Comparison of ENCODE assay signal across 8 cellular contexts in the genomic region with DNA sequence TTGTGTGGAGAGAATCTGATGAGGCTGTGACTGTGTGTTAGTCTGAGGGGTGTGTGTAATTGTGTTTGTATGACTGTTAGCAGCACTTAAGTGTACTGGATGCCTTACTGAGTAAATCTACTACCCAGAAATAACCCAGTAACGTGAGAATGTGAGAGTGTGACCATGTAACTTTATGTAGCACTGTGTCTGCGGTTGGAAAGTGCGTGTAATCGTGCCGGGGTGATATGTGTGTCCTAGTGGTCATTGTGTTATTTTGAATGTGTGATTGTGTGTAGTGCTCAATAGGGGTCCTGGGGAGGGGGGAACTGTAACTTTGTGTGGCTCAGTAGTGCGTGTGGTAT. TPM values are rescaled to one million over a fixed set of nuclear protein-coding genes. Genes with fewer than 3 reads are reported as not detected.
DNase-seq lines count a peak whose midpoint lies in the region; ATAC-seq and TF ChIP-seq lines count a peak whose summit lies in the region.

No MANE protein-coding gene starts in this region.

- ATAC-seq in GM21786 (IDR thresholded peaks at IDR 0.05; ENCODE audit: unreplicated experiment) (no peak), HG03135 (IDR thresholded peaks at IDR 0.05; ENCODE audit: unreplicated experiment) (no peak)

- TF ChIP-seq CTCF in SK-N-SH (IDR thresholded peaks at IDR 0.05) (no peak), ovary (IDR thresholded peaks at IDR 0.05) (no peak), GM10248 (IDR thresholded peaks at IDR 0.05; ENCODE audit: control extremely low read depth, extremely low read depth, low read depth, missing control alignments) (no peak)

- no peaks in the 10 kb centered on the region for H4K20me1 ChIP-seq in SK-N-SH (ENCODE audit: insufficient read depth)

- no peaks in the 10 kb centered on the region for H3K9me2 ChIP-seq in SK-N-SH

- DNase-seq in H7 (peak; percentile 10), SK-N-SH (peak; percentile 14), fibroblast of gingiva (ENCODE audit: low read depth) (peak; percentile 47), ovary (no peak), GM10248 (ENCODE audit: extremely low spot score) (no peak), iPS-NIHi11 (ENCODE audit: low spot score) (no peak)

- TF ChIP-seq EP300 in SK-N-SH (IDR thresholded peaks at IDR 0.05; ENCODE audit: borderline replicate concordance in 1 of 2, low read depth in 1 of 2, low read length in 1 of 2) (no peak), ovary (IDR thresholded peaks at IDR 0.05) (no peak)

- H3K4me3 ChIP-seq in H7 (ENCODE audit: insufficient read depth, low read depth, low read length) (peak overlapping the region; percentile 92), SK-N-SH (ENCODE audit: low read depth in 2 of 2, low read length in 1 of 2) (peak overlapping the region; percentile 57 to 100), ovary (peak overlapping the region; percentile 87)

- H3K27ac ChIP-seq in SK-N-SH (ENCODE audit: low read depth in 2 of 2, low read length in 1 of 2) (peak overlapping the region; percentile 75 to 97; a peak in 2 of 4 replicates), ovary (peak overlapping the region; percentile 50 to 73)

- H3K9ac ChIP-seq in SK-N-SH, result peak overlapping the region; percentile 71

- peaks cover 30% of the 10 kb centered on the region for H3K79me2 ChIP-seq in SK-N-SH (ENCODE audit: insufficient read depth)

- H3K36me3 ChIP-seq in H7 (replicated peaks; ENCODE audit: control insufficient read depth, insufficient read depth, low read length) (no peaks in the 10 kb centered on the region), SK-N-SH (replicated peaks in 1 of 2; ENCODE audit: control insufficient read depth in 1 of 2, insufficient read depth in 2 of 2, low read length in 1 of 2) (peaks cover 0 to 33% of the 10 kb centered on the region in 2 experiments), ovary (no peaks in the 10 kb centered on the region)

- CTCF ChIA-PET in SK-N-SH (lab: Yijun Ruan, JAX) (no interaction called here), GM10248 (lab: Yijun Ruan, JAX) (no interaction called here)

- TF ChIP-seq RAD21 in SK-N-SH (IDR thresholded peaks at IDR 0.05; ENCODE audit: low read length), result no peak

- H3K4me1 ChIP-seq in SK-N-SH (ENCODE audit: control insufficient read depth in 1 of 2, insufficient read depth in 2 of 2, low read depth in 1 of 2, low read length in 1 of 2) (peaks cover 0 to 6% of the 10 kb centered on the region in 2 experiments; a peak in 1 of 4 replicates), ovary (ENCODE audit: insufficient read depth) (peaks cover 6% of the 10 kb centered on the region)

- H3K9me3 ChIP-seq in SK-N-SH (no peaks in the 10 kb centered on the region), ovary (peaks cover 0 to 3% of the 10 kb centered on the region in 2 donors)

- intact Hi-C loops in ovary (cut with DNase I), result no loop called here

- peak overlapping the region; percentile 82 for H3K4me2 ChIP-seq in SK-N-SH

- WGBS in SK-N-SH (ENCODE audit: low lambda C conversion rate), result 8% methylated on average over 6 of the region's 6 CpGs
- 12 to 23% (median 13%) methylated on average over 6 of the region's 6 CpGs for WGBS in ovary, 3 donors

- H3K27me3 ChIP-seq in H7 (ENCODE audit: control insufficient read depth, insufficient read depth, low read length) (no peaks in the 10 kb centered on the region), SK-N-SH (ENCODE audit: insufficient read depth) (no peaks in the 10 kb centered on the region), ovary (no peaks in the 10 kb centered on the region)

- H3F3A ChIP-seq in SK-N-SH (replicated peaks; ENCODE audit: insufficient read depth), result peaks cover 6% of the 10 kb centered on the region

- POLR2A ChIA-PET in SK-N-SH (lab: Yijun Ruan, JAX), result no interaction called here
- POLR2A ChIA-PET in GM10248 (lab: Yijun Ruan, JAX), result no interaction called here

- no peak for TF ChIP-seq POLR2A in ovary (IDR thresholded peaks at IDR 0.05)

- H2AFZ ChIP-seq in SK-N-SH (ENCODE audit: low read depth), result peak overlapping the region; percentile 99

TF ChIP-seq in SK-N-SH, 30 proteins besides CTCF, POLR2A, EP300 and RAD21:
- TF ChIP-seq SMC3 (IDR thresholded peaks at IDR 0.05; ENCODE audit: low read depth, low read length), result no peak

RNA-seq across cellular contexts. Expression of a gene that starts 0.6 kb away (rescaled TPM):
- total RNA-seq in H7 (2014; rRNA removed; shearing (Covaris generic)), result 2.0 and 3.9 TPM in 2 replicates
- polyA plus RNA-seq in SK-N-SH (2012; rRNA removed), result 2.0 and 2.8 TPM in 2 replicates
- 2.1 and 2.3 TPM in 2 replicates for polyA plus RNA-seq in SK-N-SH (2012; cell fraction: cytosol; rRNA removed)
- polyA plus RNA-seq in SK-N-SH (2012; cell fraction: nucleus; rRNA removed), result 7.9 and 9.6 TPM in 2 replicates
- total RNA-seq in ovary, result 10 to 100 TPM in 5 of 7 donors, 1 to 10 TPM in 2; 7.2 to 18.2 (median 12.7) TPM
- 10 to 100 TPM in 1 of 2 donors, 1 to 10 TPM in 1; 7.1 to 11.4 TPM for polyA plus RNA-seq in ovary

RNA-seq across cellular contexts. Expression of a gene that starts 8.2 kb away (rescaled TPM):
- 0.48 and 1.5 TPM in 2 replicates for total RNA-seq in H7 (2014; rRNA removed; shearing (Covaris generic))
- 11.8 and 16.1 TPM in 2 replicates for polyA plus RNA-seq in SK-N-SH (2012; rRNA removed)
- 11.6 and 12.6 TPM in 2 replicates for polyA plus RNA-seq in SK-N-SH (2012; cell fraction: cytosol; rRNA removed)
- polyA plus RNA-seq in SK-N-SH (2012; cell fraction: nucleus; rRNA removed), result 15.1 and 25.0 TPM in 2 replicates
- 10 to 100 TPM in 6 of 7 donors, 1 to 10 TPM in 1; 8.1 to 28.8 (median 19.8) TPM for total RNA-seq in ovary
- polyA plus RNA-seq in ovary, result 10 to 100 TPM in 1 of 2 donors, 1 to 10 TPM in 1; 9.9 to 10.1 TPM

RNA-seq across cellular contexts. Expression of a gene that starts 46.1 kb away (rescaled TPM):
- total RNA-seq in H7 (2014; rRNA removed; shearing (Covaris generic)), result 0.03 TPM in 1 of 2 replicates, not detected in the other
- polyA plus RNA-seq in SK-N-SH (2012; rRNA removed) (9.8 and 13.0 TPM in 2 replicates), ovary (10 to 100 TPM; 10.9 to 12.6 TPM)
- polyA plus RNA-seq in SK-N-SH (2012; cell fraction: cytosol; rRNA removed), result 15.2 and 18.6 TPM in 2 replicates
- polyA plus RNA-seq in SK-N-SH (2012; cell fraction: nucleus; rRNA removed), result 7.2 and 9.6 TPM in 2 replicates
- total RNA-seq in ovary, result 10 to 100 TPM in 5 of 7 donors, 1 to 10 TPM in 2; 8.3 to 17.2 (median 12.8) TPM

Comparison
In these comparisons a context has a peak if more than half of its experiments do, and no peak if none do; other contexts are left out.
1. DNase-seq: peak in H7 (single experiment), SK-N-SH (single experiment) and fibroblast of gingiva (single experiment); none in ovary (0 of 5), GM10248 (single experiment) and iPS-NIHi11 (single experiment).
2. Peak in every context shown above with its lines, with median percentiles within 50 percentile points of each other: H3K4me3 ChIP-seq.